8 cellular contexts compared by ENCODE assay signal in genomic region chr5:108220834-108221233, GRCh38.
"Had no signal": no experiment of that assay in that cellular context is flagged by ENCODE, and none has a peak within 500 bp of the region (broad histone marks: within the 10 kb centered on the region; RNA-seq: fewer than 3 reads in every experiment).

No MANE protein-coding gene starts in this region.

- H3K4me1 ChIP-seq: HAP-1 had no signal

- DNase-seq: GM23248, GOT3, H7, HFFc6, IMR-90 had no signal

- H3K4me3 ChIP-seq: GM23248, HAP-1 had no signal

- H3K27ac ChIP-seq: GM23248 had no signal

- H3K36me3 ChIP-seq: HAP-1 had no signal

- FAIRE-seq: HTR-8/SVneo had no signal

- ATAC-seq: HCT116 had no signal

- H3K9me3 ChIP-seq: HAP-1 had no signal

- H2AFZ ChIP-seq: GM23248 had no signal

- H3K9ac ChIP-seq: GM23248 had no signal
